Comparison of ENCODE assay signal across 8 cellular contexts in genomic region chr7:91266931-91267557, GRCh38. TPM values are rescaled to one million over a fixed set of nuclear protein-coding genes. Genes with fewer than 3 reads are reported as not detected.
A peak's percentile ranks its signal among the peaks of the same experiment; 100 is the strongest.
DNase-seq lines count a peak whose midpoint lies in the region; ATAC-seq and TF ChIP-seq lines count a peak whose summit lies in the region.
"Had no signal": no experiment of that assay in that cellular context is flagged by ENCODE, and none has a peak within 500 bp of the region (broad histone marks: within the 10 kb centered on the region; RNA-seq: fewer than 3 reads in every experiment).

No MANE protein-coding gene starts in this region.

- H3K9me3 Mint-ChIP-seq in IgD-negative memory B cell = peaks cover 0 to 3% (median 0%) of the 10 kb centered on the region in 3 donors
- H3K9me3 Mint-ChIP-seq in naive thymus-derived CD8-positive, alpha-beta T cell = no peaks in the 10 kb centered on the region

- H3K27me3 ChIP-seq in ectodermal cell (ENCODE audit: control insufficient read depth, insufficient read depth, low read length, poor library complexity, severe bottlenecking) (peaks cover 48% of the 10 kb centered on the region), lung (ENCODE audit: control insufficient read depth, insufficient read depth) (no peaks in the 10 kb centered on the region), tibial nerve (no peaks in the 10 kb centered on the region)

- no peaks in the 10 kb centered on the region for H3K9me3 ChIP-seq in ectodermal cell (ENCODE audit: control insufficient read depth, low read length)
- H3K9me3 ChIP-seq in lung (ENCODE audit: control insufficient read depth in 2 of 2, insufficient read depth in 1 of 2, low read length in 1 of 2) = peaks cover 0 to 3% of the 10 kb centered on the region in 2 donors
- H3K9me3 ChIP-seq in tibial nerve = no peaks in the 10 kb centered on the region

- H3K27me3 Mint-ChIP-seq in IgD-negative memory B cell = peaks cover 29% of the 10 kb centered on the region
- H3K27me3 Mint-ChIP-seq in naive thymus-derived CD8-positive, alpha-beta T cell = peaks cover 14 to 43% (median 26%) of the 10 kb centered on the region in 5 donors

- no peak overlapping the region for H3K27ac Mint-ChIP-seq in IgD-negative memory B cell
- no peak overlapping the region for H3K27ac Mint-ChIP-seq in naive thymus-derived CD8-positive, alpha-beta T cell

- H3K4me3 ChIP-seq in ectodermal cell (ENCODE audit: insufficient read depth, low read depth, low read length) = peak overlapping the region; percentile 68
- H3K4me3 ChIP-seq in lung = peak overlapping the region; percentile 28
- H3K4me3 ChIP-seq in tibial nerve = peak overlapping the region; percentile 60 to 89 (median 66)

- H3K27ac ChIP-seq in ectodermal cell (ENCODE audit: insufficient read depth, low read depth, low read length, poor library complexity, severe bottlenecking) (no peak overlapping the region), lung (ENCODE audit: low read depth in 1 of 2, low read length in 1 of 2) (peak overlapping the region; percentile 75 to 96), tibial nerve (peak overlapping the region in 3 of 4 donors; percentile 57 to 99 (median 91))

- no peak for DNase-seq in lung (ENCODE audit: low spot score)
- DNase-seq in tibial nerve (ENCODE audit: low spot score in 2 of 2) = no peak
- no peak for DNase-seq in NCI-H2227 (lab: John Stamatoyannopoulos, UW; ENCODE audit: unreplicated experiment)
- DNase-seq in naive thymus-derived CD8-positive, alpha-beta T cell = no peak
- DNase-seq in OCI-M2 (lab: John Stamatoyannopoulos, UW; ENCODE audit: unreplicated experiment) = no peak
- DNase-seq: activated CD8-positive, alpha-beta memory T cell treated with anti-CD3 and anti-CD28 coated beads, Interleukin-2, amount 50 U/mL, for 48 hours had no signal

- no peak for TF ChIP-seq EP300 in tibial nerve (IDR thresholded peaks at IDR 0.05)

- peaks cover 2% of the 10 kb centered on the region for H3K36me3 Mint-ChIP-seq in IgD-negative memory B cell
- no peaks in the 10 kb centered on the region for H3K36me3 Mint-ChIP-seq in naive thymus-derived CD8-positive, alpha-beta T cell

- H3K36me3 ChIP-seq in ectodermal cell (ENCODE audit: control insufficient read depth, insufficient read depth, low read length) (no peaks in the 10 kb centered on the region), lung (ENCODE audit: control insufficient read depth in 2 of 2, insufficient read depth in 2 of 2, low read length in 2 of 2) (no peaks in the 10 kb centered on the region), tibial nerve (no peaks in the 10 kb centered on the region)

- 7 to 8% methylated on average over 31 of the region's 31 CpGs for WGBS in ectodermal cell, 2 experiments
- 62 to 74% methylated on average over 31 of the region's 31 CpGs for WGBS in lung, 2 donors
- WGBS in tibial nerve, 2 donors = 54 to 60% methylated on average over 31 of the region's 31 CpGs

- no peak for TF ChIP-seq CTCF in lung (IDR thresholded peaks at IDR 0.05; ENCODE audit: control extremely low read depth, extremely low read depth)
- TF ChIP-seq CTCF in tibial nerve (IDR thresholded peaks at IDR 0.05) = no peak

- peaks cover 6 to 13% (median 6%) of the 10 kb centered on the region in 3 donors for H3K4me1 Mint-ChIP-seq in IgD-negative memory B cell
- H3K4me1 Mint-ChIP-seq in naive thymus-derived CD8-positive, alpha-beta T cell = peaks cover 1 to 18% (median 9%) of the 10 kb centered on the region in 4 donors

- POLR2A ChIA-PET in naive thymus-derived CD8-positive, alpha-beta T cell (lab: Charles Lee) = no interaction called here

- H3K4me1 ChIP-seq in ectodermal cell (ENCODE audit: control insufficient read depth, insufficient read depth, low read length) = peaks cover 11% of the 10 kb centered on the region
- H3K4me1 ChIP-seq in lung (ENCODE audit: control insufficient read depth in 2 of 2, insufficient read depth in 2 of 2, low read length in 2 of 2) = peaks cover 3 to 21% of the 10 kb centered on the region in 2 donors
- H3K4me1 ChIP-seq in tibial nerve = peaks cover 0 to 61% (median 20%) of the 10 kb centered on the region in 4 donors

- ATAC-seq in lung (ENCODE audit: insufficient read depth, low FRiP score) = no peak
- no peak for ATAC-seq in naive thymus-derived CD8-positive, alpha-beta T cell

- peak overlapping the region; percentile 23 to 86 (median 65) for H3K4me3 Mint-ChIP-seq in IgD-negative memory B cell
- peak overlapping the region in 5 of 10 donors; percentile 10 to 69 (median 48) for H3K4me3 Mint-ChIP-seq in naive thymus-derived CD8-positive, alpha-beta T cell

- no peak for TF ChIP-seq POLR2A in tibial nerve (IDR thresholded peaks at IDR 0.05)

RNA-seq across cellular contexts. Expression of gene FZD1, which starts 2.8 kb away (rescaled TPM):
- polyA plus RNA-seq in IgD-negative memory B cell (0.23 TPM), lung (1 to 10 TPM; 4.1 to 6.2 TPM)
- 19.3 TPM for polyA plus RNA-seq in ectodermal cell (2013, experiment 1 of 4)
- polyA plus RNA-seq in ectodermal cell (2013, experiment 2 of 4) = 17.4 TPM
- polyA plus RNA-seq in ectodermal cell (2013, experiment 3 of 4) = 11.5 TPM
- 13.4 TPM for polyA plus RNA-seq in ectodermal cell (2013, experiment 4 of 4)
- total RNA-seq in lung (10 to 100 TPM; 17.2 to 55.8 TPM), tibial nerve (10 to 100 TPM; 25.8 to 82.0 (median 74.7) TPM)
- total RNA-seq in naive thymus-derived CD8-positive, alpha-beta T cell = not detected
- under 1 TPM in 1 of 3 donors, not detected in 2; 0.07 TPM for polyA plus RNA-seq in naive thymus-derived CD8-positive, alpha-beta T cell

Comparison
In these comparisons a context has a peak if more than half of its experiments do, and no peak if none do; other contexts are left out.
1. RNA of gene FZD1, which starts 2.8 kb away (total RNA-seq): 25.8 to 82.0 TPM in tibial nerve and 17.2 to 55.8 TPM in lung; not detected in naive thymus-derived CD8-positive, alpha-beta T cell; every median in the first group is over 10 times any median in the second.
2. Peak in every context shown above with its lines, with median percentiles within 50 percentile points of each other: H3K4me3 ChIP-seq.